22 cellular contexts compared by ENCODE assay signal in genomic region chr15:98635848-98636247, GRCh38. TPM values are rescaled to one million over a fixed set of nuclear protein-coding genes. Genes with fewer than 3 reads are reported as not detected.
DNase-seq lines count a peak whose midpoint lies in the region; FAIRE-seq and TF ChIP-seq lines count a peak whose summit lies in the region.
"Had no signal": no experiment of that assay in that cellular context is flagged by ENCODE, and none has a peak within 500 bp of the region (broad histone marks: within the 10 kb centered on the region; RNA-seq: fewer than 3 reads in every experiment).

No MANE protein-coding gene starts in this region.

- H3K4me3 Mint-ChIP-seq in activated naive CD8-positive, alpha-beta T cell, result peak overlapping the region; percentile 42
- no peak overlapping the region for H3K4me3 Mint-ChIP-seq in activated naive CD8-positive, alpha-beta T cell treated with anti-CD3 and anti-CD28 coated beads for 36 hours

- H3K23me2 ChIP-seq in H1 (ENCODE audit: low read depth, low read length), result no peaks in the 10 kb centered on the region

- no peaks in the 10 kb centered on the region for H3K9me3 ChIP-seq in H1 (ENCODE audit: insufficient read depth in 2 of 2, low read depth in 1 of 2, low read length in 1 of 2)
- H3K9me3 ChIP-seq: HAP-1 had no signal

- no peak overlapping the region for H4K91ac ChIP-seq in H1 (replicated peaks; ENCODE audit: insufficient read length, low read length)

- no peaks in the 10 kb centered on the region for H3K36me3 ChIP-seq in H1 (ENCODE audit: control insufficient read depth in 2 of 4, insufficient read depth in 4 of 4, low read length in 3 of 4)
- H3K36me3 ChIP-seq: HAP-1 had no signal

- FAIRE-seq in H1 (lab: Jason Lieb, UNC), result no peak
- FAIRE-seq: G401.6, GM12892 had no signal

- H3K27me3 Mint-ChIP-seq in activated naive CD8-positive, alpha-beta T cell, result peaks cover 3% of the 10 kb centered on the region
- H3K27me3 Mint-ChIP-seq in activated naive CD8-positive, alpha-beta T cell treated with anti-CD3 and anti-CD28 coated beads for 36 hours, result no peaks in the 10 kb centered on the region

- H3K56ac ChIP-seq in H1 (replicated peaks; ENCODE audit: insufficient read length, low read depth, low read length), result no peak overlapping the region

- no peak overlapping the region for H3K27ac ChIP-seq in H1 (ENCODE audit: low read depth, low read length)
- H3K27ac ChIP-seq: 22Rv1, KMS-11 had no signal

- H3K79me1 ChIP-seq in H1 (ENCODE audit: low read depth, low read length), result no peaks in the 10 kb centered on the region

- peaks cover 10% of the 10 kb centered on the region for H3K4me1 Mint-ChIP-seq in activated naive CD8-positive, alpha-beta T cell (ENCODE audit: low read depth)
- peaks cover 11% of the 10 kb centered on the region for H3K4me1 Mint-ChIP-seq in activated naive CD8-positive, alpha-beta T cell treated with anti-CD3 and anti-CD28 coated beads for 36 hours

- H2BK15ac ChIP-seq in H1 (ENCODE audit: low read length), result no peak overlapping the region

- H3K4me2 ChIP-seq in H1 (ENCODE audit: insufficient read depth in 1 of 2, low read depth in 2 of 2, low read length in 2 of 2), result no peak overlapping the region
- H3K4me2 ChIP-seq: KMS-11 had no signal

- no peak overlapping the region for H3K23ac ChIP-seq in H1 (ENCODE audit: insufficient read length)

- peak overlapping the region; percentile 34; the same call in 1 of the 2 replicates for H3K18ac ChIP-seq in H1 (ENCODE audit: extremely low read depth, low read length)

- no peak overlapping the region for H4K8ac ChIP-seq in H1 (ENCODE audit: extremely low read depth, insufficient read depth, low read length)

- no peak overlapping the region for H3K27ac Mint-ChIP-seq in activated naive CD8-positive, alpha-beta T cell
- H3K27ac Mint-ChIP-seq in activated naive CD8-positive, alpha-beta T cell treated with anti-CD3 and anti-CD28 coated beads for 36 hours, result no peak overlapping the region

- H2AK5ac ChIP-seq in H1 (ENCODE audit: low read depth, low read length), result no peak overlapping the region

- H2BK12ac ChIP-seq in H1 (ENCODE audit: low read depth, low read length), result no peak overlapping the region

- CTCF ChIA-PET in H1 (lab: Charles Lee; ENCODE audit: partially characterized antibody), result interaction anchor here (0.6 to 2.9 kb wide), 10 partner anchors 9 to 194 kb away, joined by 3 to 14 read pairs (median 3); no protein-coding TSS in a partner anchor

- no peak for TF ChIP-seq POLR2A in H1 (IDR thresholded peaks at IDR 0.05; ENCODE audit: control extremely low read depth in 1 of 2, low read depth in 2 of 2, low read length in 2 of 2)

- H3K27me3 ChIP-seq in H1 (replicated peaks in 1 of 4; ENCODE audit: control insufficient read depth in 3 of 4, extremely low read depth in 1 of 4, insufficient read depth in 3 of 4, low read length in 3 of 4), result no peaks in the 10 kb centered on the region

- no peaks in the 10 kb centered on the region for H4K20me1 ChIP-seq in H1 (replicated peaks in 1 of 2; ENCODE audit: control insufficient read depth in 1 of 2, insufficient read depth in 2 of 2, low read length in 2 of 2)

- no peaks in the 10 kb centered on the region for H3K9me3 Mint-ChIP-seq in activated naive CD8-positive, alpha-beta T cell (ENCODE audit: low read depth)
- H3K9me3 Mint-ChIP-seq in activated naive CD8-positive, alpha-beta T cell treated with anti-CD3 and anti-CD28 coated beads for 36 hours, result no peaks in the 10 kb centered on the region

- no peak for TF ChIP-seq EP300 in H1 (IDR thresholded peaks at IDR 0.05; ENCODE audit: borderline replicate concordance in 1 of 2, low read depth in 2 of 2, low read length in 2 of 2)

- H4K5ac ChIP-seq in H1 (ENCODE audit: insufficient read length, low read depth, low read length), result no peak overlapping the region

- H3K9ac ChIP-seq in H1 (replicated peaks in 1 of 4; ENCODE audit: extremely low read depth in 1 of 4, low read depth in 3 of 4, low read length in 3 of 4), result no peak overlapping the region
- H3K9ac ChIP-seq: KMS-11 had no signal

- POLR2A ChIA-PET in H1 (lab: Charles Lee; ENCODE audit: partially characterized antibody), result interaction anchor here (0.6 to 1.7 kb wide), 2 partner anchors 10 kb away, joined by 3 to 8 read pairs; no protein-coding TSS in a partner anchor

- H2BK20ac ChIP-seq in H1 (ENCODE audit: low read length), result no peak overlapping the region

- no peak for TF ChIP-seq RAD21 in H1 (IDR thresholded peaks at IDR 0.05 in 1 of 2, conservative IDR thresholded peaks at IDR 0.05 in 1 of 2; ENCODE audit: low read depth in 2 of 2, low read length in 2 of 2)

- H3K36me3 Mint-ChIP-seq in activated naive CD8-positive, alpha-beta T cell, result no peaks in the 10 kb centered on the region
- no peaks in the 10 kb centered on the region for H3K36me3 Mint-ChIP-seq in activated naive CD8-positive, alpha-beta T cell treated with anti-CD3 and anti-CD28 coated beads for 36 hours

- H3K4ac ChIP-seq in H1 (replicated peaks; ENCODE audit: insufficient read length, low read depth, low read length), result no peak overlapping the region

- TF ChIP-seq CTCF in H1 (IDR thresholded peaks at IDR 0.05; ENCODE audit: control extremely low read depth in 1 of 3, insufficient read depth in 1 of 3, low read depth in 1 of 3, low read length in 3 of 3), result no peak

- no peak overlapping the region for H3K14ac ChIP-seq in H1 (ENCODE audit: insufficient read length)

- peak; percentile 19 to 28 for DNase-seq in activated CD4-positive, alpha-beta T cell treated with anti-CD3 and anti-CD28 coated beads for 4 hours
- DNase-seq in activated CD4-positive, alpha-beta T cell treated with anti-CD3 and anti-CD28 coated beads, Interleukin-2, amount 50 U/mL, for 48 hours, result no peak
- no peak for DNase-seq in activated naive CD8-positive, alpha-beta T cell treated with anti-CD3 and anti-CD28 coated beads for 36 hours
- DNase-seq in H1 (ENCODE audit: low read depth in 1 of 2, low spot score in 2 of 2), result no peak
- no peak for DNase-seq in anterior cingulate cortex (lab: John Stamatoyannopoulos, UW)
- no peak for DNase-seq in MV-4-11 (lab: John Stamatoyannopoulos, UW)
- no peak for DNase-seq in cerebellar nuclear complex (lab: John Stamatoyannopoulos, UW)
- DNase-seq: C1 segment of cervical spinal cord, IMR-90, NCI-H1105 treated with DMSO at 0.1 percent for 48 hours, NCI-H1694, NCI-H2081 treated with DMSO at 0.1 percent for 48 hours, NCI-H446, NCI-H526, OCI-M1, Right ventricle myocardium superior had no signal

- WGBS in H1 (ENCODE audit: extremely low coverage in 1 of 2, insufficient coverage in 1 of 2, insufficient read length in 1 of 2, insufficient replicate concordance in 2 of 2, low coverage in 1 of 2, low lambda C conversion rate in 2 of 2, missing lambda C conversion rate in 1 of 2), 2 experiments, result 75% methylated on average over 7 of the region's 7 CpGs; no CpG with 5 or more reads in 1 of the 2 experiments

- no peak overlapping the region for H3K4me3 ChIP-seq in H1 (ENCODE audit: extremely low read depth in 1 of 4, insufficient read depth in 2 of 4, low read depth in 3 of 4, low read length in 4 of 4)
- H3K4me3 ChIP-seq: HAP-1 had no signal

- H2BK5ac ChIP-seq in H1 (ENCODE audit: low read depth, low read length), result no peak overlapping the region

- H3K4me1 ChIP-seq in H1 (replicated peaks in 1 of 4; ENCODE audit: control insufficient read depth in 3 of 4, insufficient read depth in 4 of 4, low read length in 3 of 4), result no peaks in the 10 kb centered on the region
- H3K4me1 ChIP-seq: HAP-1 had no signal

- H2AFZ ChIP-seq in H1 (ENCODE audit: low read length), result no peak overlapping the region

- H3K79me2 ChIP-seq in H1 (ENCODE audit: control insufficient read depth in 1 of 2, insufficient read depth in 2 of 2, low read length in 2 of 2), result no peaks in the 10 kb centered on the region

- no peak overlapping the region for H2BK120ac ChIP-seq in H1 (replicated peaks; ENCODE audit: low read depth, low read length)

TF ChIP-seq in H1, 55 proteins besides CTCF, POLR2A, EP300 and RAD21 (continues in another document):
- TF ChIP-seq MAFK (IDR thresholded peaks at IDR 0.05; ENCODE audit: low read depth, low read length) (no peak), CBX8 (IDR thresholded peaks at IDR 0.05; ENCODE audit: borderline replicate concordance, low read depth, low read length) (no peak), SP2 (IDR thresholded peaks at IDR 0.05; ENCODE audit: low read length) (no peak), SIX5 (IDR thresholded peaks at IDR 0.05; ENCODE audit: low read depth, low read length) (no peak), EGR1 (IDR thresholded peaks at IDR 0.05; ENCODE audit: borderline replicate concordance, low read depth, low read length) (no peak), ATF2 (IDR thresholded peaks at IDR 0.05; ENCODE audit: low read length) (no peak), TEAD4 (IDR thresholded peaks at IDR 0.05; ENCODE audit: low read depth, low read length) (no peak), HDAC6 (IDR thresholded peaks at IDR 0.05; ENCODE audit: low read depth, low read length) (no peak), FOSL1 (IDR thresholded peaks at IDR 0.05; ENCODE audit: insufficient read depth, low read depth, low read length) (no peak), RBBP5 (IDR thresholded peaks at IDR 0.05; ENCODE audit: borderline replicate concordance, low read depth, low read length) (no peak), TAF7 (optimal IDR thresholded peaks at IDR 0.05; ENCODE audit: borderline replicate concordance, low read depth, low read length) (no peak), TCF12 (IDR thresholded peaks at IDR 0.05; ENCODE audit: low read depth, low read length) (no peak)

RNA-seq across cellular contexts. Expression of gene IGF1R, which starts 12.5 kb away (rescaled TPM):
- 10 to 100 TPM; 17.7 to 18.9 TPM for total RNA-seq in activated naive CD8-positive, alpha-beta T cell treated with anti-CD3 and anti-CD28 coated beads for 36 hours
- total RNA-seq in H1 (2021; fragmentation: NEBNext Ultra II Directional; extraction: Animal tissue kit (Norgen Biotek cat#: 25700)), result 106 and 109 TPM in 2 replicates
- 32.9 and 59.5 TPM in 2 replicates for polyA plus RNA-seq in H1 (2011; rRNA removed)
- polyA plus RNA-seq in H1 (2011; cell fraction: cytosol; rRNA removed), result 36.8 TPM
- 169 TPM for polyA plus RNA-seq in H1 (2011; cell fraction: nucleus; rRNA removed)
- 28.6 to 37.3 TPM (median 31.8 TPM) in 4 replicates for polyA plus RNA-seq in H1 (2012, experiment 1 of 2)
- polyA plus RNA-seq in H1 (2012, experiment 2 of 2), result 4.8 TPM
- polyA plus RNA-seq in H1 (2013, experiment 1 of 2), result 66.7 TPM
- 60.3 TPM for polyA plus RNA-seq in H1 (2013, experiment 2 of 2)
- polyA minus RNA-seq in H1 (2011; rRNA and poly(A)+ RNA removed), result 125 and 145 TPM in 2 replicates
- polyA minus RNA-seq in H1 (2011; cell fraction: cytosol; rRNA and poly(A)+ RNA removed), result 186 TPM
- 203 TPM for polyA minus RNA-seq in H1 (2011; cell fraction: nucleus; rRNA and poly(A)+ RNA removed)

Comparison
In these comparisons a context has a peak if more than half of its experiments do, and no peak if none do; other contexts are left out.
1. DNase-seq: peak in activated CD4-positive, alpha-beta T cell treated with anti-CD3 and anti-CD28 coated beads for 4 hours (2 of 2); none in activated CD4-positive, alpha-beta T cell treated with anti-CD3 and anti-CD28 coated beads, Interleukin-2, amount 50 U/mL, for 48 hours (0 of 2), activated naive CD8-positive, alpha-beta T cell treated with anti-CD3 and anti-CD28 coated beads for 36 hours (single experiment), H1 (0 of 2), anterior cingulate cortex (0 of 58), MV-4-11 (single experiment) and cerebellar nuclear complex (0 of 2).